ENCODE assay signal across 10 cellular contexts in genomic region chr11:58616594-58616993, GRCh38. TPM values are rescaled to one million over a fixed set of nuclear protein-coding genes. Genes with fewer than 3 reads are reported as not detected.
DNase-seq lines count a peak whose midpoint lies in the region; ATAC-seq and TF ChIP-seq lines count a peak whose summit lies in the region.
"Had no signal": no experiment of that assay in that cellular context is flagged by ENCODE, and none has a peak within 500 bp of the region (broad histone marks: within the 10 kb centered on the region; RNA-seq: fewer than 3 reads in every experiment).

No MANE protein-coding gene starts in this region.

- H3K27me3 Mint-ChIP-seq in Calu3 (ENCODE audit: unreplicated experiment) = no peaks in the 10 kb centered on the region

- DNase-seq in HCEC 1CT (peak; percentile 97), brain microvascular endothelial cell (peak; percentile 87), kidney epithelial cell (ENCODE audit: low read depth) (peak; percentile 12), caudate nucleus (lab: John Stamatoyannopoulos, UW) (no peak), Calu3 (no peak)
- no peak for DNase-seq in activated naive CD4-positive, alpha-beta T cell treated with Interleukin-2 at 50 U/mL for 16 hours
- DNase-seq: NCI-H1417, retina had no signal

- H3K4me3 Mint-ChIP-seq in Calu3 (ENCODE audit: low read depth, unreplicated experiment) = no peak overlapping the region

- H3K4me3 ChIP-seq in ACC112 (ENCODE audit: low read depth, low read length) (no peak overlapping the region), brain microvascular endothelial cell (ENCODE audit: low read depth, low read length) (no peak overlapping the region), kidney epithelial cell (ENCODE audit: low read depth, low read length) (no peak overlapping the region)

- H3K9me3 Mint-ChIP-seq in Calu3 (ENCODE audit: low read depth, unreplicated experiment) = no peaks in the 10 kb centered on the region

- H3K79me2 ChIP-seq in ACC112 (ENCODE audit: control insufficient read depth, insufficient read depth, low read length, unreplicated experiment) = peaks cover 18% of the 10 kb centered on the region

- in situ Hi-C loops in brain microvascular endothelial cell (cut with HindIII; ENCODE audit: low pct_ligation_motif_present, low sequenced_read_pairs) = no loop called here

- H3K27me3 ChIP-seq in ACC112 (ENCODE audit: insufficient read depth, low read length) (no peaks in the 10 kb centered on the region), brain microvascular endothelial cell (replicated peaks) (no peaks in the 10 kb centered on the region), kidney epithelial cell (ENCODE audit: control insufficient read depth, insufficient read depth, low read length) (no peaks in the 10 kb centered on the region)

- peak overlapping the region; percentile 57 for H3K27ac ChIP-seq in ACC112 (ENCODE audit: low read depth, low read length)
- H3K27ac ChIP-seq in brain microvascular endothelial cell = peak overlapping the region; percentile 15
- no peak overlapping the region for H3K27ac ChIP-seq in caudate nucleus (ENCODE audit: low read depth, low read length)

- intact Hi-C loops in Calu3 (cut with micrococcal nuclease; ENCODE audit: unreplicated experiment) = no loop called here

- H3K27ac Mint-ChIP-seq in Calu3 (ENCODE audit: unreplicated experiment) = no peak overlapping the region

- H3K4me1 Mint-ChIP-seq in Calu3 (ENCODE audit: low read depth, unreplicated experiment) = no peaks in the 10 kb centered on the region

- CTCF ChIA-PET in Calu3 (lab: Charles Lee) = no interaction called here

- no peak for TF ChIP-seq CTCF in brain microvascular endothelial cell (IDR thresholded peaks at IDR 0.05; ENCODE audit: low read depth, low read length, missing control alignments)
- TF ChIP-seq CTCF in kidney epithelial cell (IDR thresholded peaks at IDR 0.05; ENCODE audit: insufficient read depth, low read length, poor library complexity, severe bottlenecking) = no peak
- TF ChIP-seq CTCF in Calu3 (IDR thresholded peaks at IDR 0.05; ENCODE audit: unreplicated experiment) = no peak

- no peak for ATAC-seq in HG03342 (IDR thresholded peaks at IDR 0.05; ENCODE audit: unreplicated experiment)

- no TSS peak for BruUV-seq in Calu3 (replicated peaks; lab: Mats Ljungman, UMichigan)

- peaks cover 59% of the 10 kb centered on the region for H3K36me3 ChIP-seq in ACC112 (ENCODE audit: insufficient read depth, low read length)
- H3K36me3 ChIP-seq in brain microvascular endothelial cell (replicated peaks) = peaks cover 59% of the 10 kb centered on the region
- peaks cover 5% of the 10 kb centered on the region for H3K36me3 ChIP-seq in kidney epithelial cell (ENCODE audit: control insufficient read depth, insufficient read depth, low read length)

- peaks cover 51% of the 10 kb centered on the region for H3K36me3 Mint-ChIP-seq in Calu3 (ENCODE audit: insufficient read depth, unreplicated experiment)

- H2AFZ ChIP-seq in ACC112 (ENCODE audit: low read length, unreplicated experiment) = no peak overlapping the region

- peaks cover 36% of the 10 kb centered on the region for H3K4me1 ChIP-seq in ACC112 (ENCODE audit: control insufficient read depth, insufficient read depth, low read length, unreplicated experiment)

RNA-seq across cellular contexts. Expression of gene CNTF, which starts 5.9 kb away (rescaled TPM):
- 0.96 and 1.1 TPM in 2 replicates for total RNA-seq in kidney epithelial cell
- 4.3 and 5.2 TPM in 2 replicates for total RNA-seq in Calu3 (2022)

RNA-seq across cellular contexts. Expression of gene ZFP91, which starts 37.7 kb away (rescaled TPM):
- 37.1 and 38.6 TPM in 2 replicates for total RNA-seq in kidney epithelial cell
- total RNA-seq in Calu3 (2022) = 61.5 and 61.7 TPM in 2 replicates

RNA-seq across cellular contexts. Expression of gene LPXN, which starts 40.9 kb away (rescaled TPM):
- total RNA-seq in kidney epithelial cell = 5.8 and 5.9 TPM in 2 replicates
- 4.0 and 6.0 TPM in 2 replicates for total RNA-seq in Calu3 (2022)

Comparison
In these comparisons a context has a peak if more than half of its experiments do, and no peak if none do; other contexts are left out.
1. DNase-seq: peak in HCEC 1CT (single experiment), brain microvascular endothelial cell (single experiment) and kidney epithelial cell (single experiment); none in caudate nucleus (0 of 61), activated naive CD4-positive, alpha-beta T cell treated with Interleukin-2 at 50 U/mL for 16 hours (single experiment) and Calu3 (single experiment).